In genomic region chr17:2709173-2709661, GRCh38 we compare ENCODE assay signal across 1 cellular context.
TF ChIP-seq lines count a peak whose summit lies in the region.

No MANE protein-coding gene starts in this region.

TF ChIP-seq in HepG2, 621 proteins besides CTCF, POLR2A, EP300 and RAD21 (continued from another document and continues in another):
- TF ChIP-seq ZNF687 (CRISPR knock-in tag; IDR thresholded peaks at IDR 0.05): peak; percentile 49
- no peak for TF ChIP-seq ZNF253 (CRISPR knock-in tag; IDR thresholded peaks at IDR 0.05; ENCODE audit: borderline replicate concordance)
- peak; percentile 29; the same call in 1 of the 2 replicates for TF ChIP-seq ZFX (CRISPR knock-in tag; IDR thresholded peaks at IDR 0.05; ENCODE audit: low read depth)
- no peak for TF ChIP-seq ARID5B (CRISPR knock-in tag; IDR thresholded peaks at IDR 0.05)
- no peak for TF ChIP-seq SMYD3 (CRISPR knock-in tag; IDR thresholded peaks at IDR 0.05)
- TF ChIP-seq ZBTB38 (CRISPR knock-in tag; IDR thresholded peaks at IDR 0.05): 0 out of 2 replicates have a peak, but pooled peaks have one; percentile 25
- TF ChIP-seq ZNF431 (CRISPR knock-in tag; IDR thresholded peaks at IDR 0.05; ENCODE audit: borderline replicate concordance, low read depth): no peak
- TF ChIP-seq ZNF414 (CRISPR knock-in tag; IDR thresholded peaks at IDR 0.05): no peak
- TF ChIP-seq ZNF136 (CRISPR knock-in tag; IDR thresholded peaks at IDR 0.05; ENCODE audit: low read depth): no peak
- TF ChIP-seq, protein P1, sequence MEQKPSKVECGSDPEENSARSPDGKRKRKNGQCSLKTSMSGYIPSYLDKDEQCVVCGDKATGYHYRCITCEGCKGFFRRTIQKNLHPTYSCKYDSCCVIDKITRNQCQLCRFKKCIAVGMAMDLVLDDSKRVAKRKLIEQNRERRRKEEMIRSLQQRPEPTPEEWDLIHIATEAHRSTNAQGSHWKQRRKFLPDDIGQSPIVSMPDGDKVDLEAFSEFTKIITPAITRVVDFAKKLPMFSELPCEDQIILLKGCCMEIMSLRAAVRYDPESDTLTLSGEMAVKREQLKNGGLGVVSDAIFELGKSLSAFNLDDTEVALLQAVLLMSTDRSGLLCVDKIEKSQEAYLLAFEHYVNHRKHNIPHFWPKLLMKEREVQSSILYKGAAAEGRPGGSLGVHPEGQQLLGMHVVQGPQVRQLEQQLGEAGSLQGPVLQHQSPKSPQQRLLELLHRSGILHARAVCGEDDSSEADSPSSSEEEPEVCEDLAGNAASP (CRISPR knock-in tag; IDR thresholded peaks at IDR 0.05; ENCODE audit: borderline replicate concordance): no peak
- TF ChIP-seq CREM (IDR thresholded peaks at IDR 0.05): no peak
- no peak for TF ChIP-seq CREM (CRISPR knock-in tag; IDR thresholded peaks at IDR 0.05)
- no peak for TF ChIP-seq ZNF850 (CRISPR knock-in tag; conservative IDR thresholded peaks at IDR 0.05)
- TF ChIP-seq NFE2L2 (IDR thresholded peaks at IDR 0.05; ENCODE audit: low read length): no peak
- TF ChIP-seq, protein P2, sequence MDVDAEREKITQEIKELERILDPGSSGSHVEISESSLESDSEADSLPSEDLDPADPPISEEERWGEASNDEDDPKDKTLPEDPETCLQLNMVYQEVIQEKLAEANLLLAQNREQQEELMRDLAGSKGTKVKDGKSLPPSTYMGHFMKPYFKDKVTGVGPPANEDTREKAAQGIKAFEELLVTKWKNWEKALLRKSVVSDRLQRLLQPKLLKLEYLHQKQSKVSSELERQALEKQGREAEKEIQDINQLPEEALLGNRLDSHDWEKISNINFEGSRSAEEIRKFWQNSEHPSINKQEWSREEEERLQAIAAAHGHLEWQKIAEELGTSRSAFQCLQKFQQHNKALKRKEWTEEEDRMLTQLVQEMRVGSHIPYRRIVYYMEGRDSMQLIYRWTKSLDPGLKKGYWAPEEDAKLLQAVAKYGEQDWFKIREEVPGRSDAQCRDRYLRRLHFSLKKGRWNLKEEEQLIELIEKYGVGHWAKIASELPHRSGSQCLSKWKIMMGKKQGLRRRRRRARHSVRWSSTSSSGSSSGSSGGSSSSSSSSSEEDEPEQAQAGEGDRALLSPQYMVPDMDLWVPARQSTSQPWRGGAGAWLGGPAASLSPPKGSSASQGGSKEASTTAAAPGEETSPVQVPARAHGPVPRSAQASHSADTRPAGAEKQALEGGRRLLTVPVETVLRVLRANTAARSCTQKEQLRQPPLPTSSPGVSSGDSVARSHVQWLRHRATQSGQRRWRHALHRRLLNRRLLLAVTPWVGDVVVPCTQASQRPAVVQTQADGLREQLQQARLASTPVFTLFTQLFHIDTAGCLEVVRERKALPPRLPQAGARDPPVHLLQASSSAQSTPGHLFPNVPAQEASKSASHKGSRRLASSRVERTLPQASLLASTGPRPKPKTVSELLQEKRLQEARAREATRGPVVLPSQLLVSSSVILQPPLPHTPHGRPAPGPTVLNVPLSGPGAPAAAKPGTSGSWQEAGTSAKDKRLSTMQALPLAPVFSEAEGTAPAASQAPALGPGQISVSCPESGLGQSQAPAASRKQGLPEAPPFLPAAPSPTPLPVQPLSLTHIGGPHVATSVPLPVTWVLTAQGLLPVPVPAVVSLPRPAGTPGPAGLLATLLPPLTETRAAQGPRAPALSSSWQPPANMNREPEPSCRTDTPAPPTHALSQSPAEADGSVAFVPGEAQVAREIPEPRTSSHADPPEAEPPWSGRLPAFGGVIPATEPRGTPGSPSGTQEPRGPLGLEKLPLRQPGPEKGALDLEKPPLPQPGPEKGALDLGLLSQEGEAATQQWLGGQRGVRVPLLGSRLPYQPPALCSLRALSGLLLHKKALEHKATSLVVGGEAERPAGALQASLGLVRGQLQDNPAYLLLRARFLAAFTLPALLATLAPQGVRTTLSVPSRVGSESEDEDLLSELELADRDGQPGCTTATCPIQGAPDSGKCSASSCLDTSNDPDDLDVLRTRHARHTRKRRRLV (CRISPR knock-in tag; IDR thresholded peaks at IDR 0.05): no peak
- TF ChIP-seq SOX6 (IDR thresholded peaks at IDR 0.05): no peak
- TF ChIP-seq SOX6 (CRISPR knock-in tag; IDR thresholded peaks at IDR 0.05): 0 out of 2 replicates have a peak, but pooled peaks have one; percentile 11
- TF ChIP-seq, protein P3, sequence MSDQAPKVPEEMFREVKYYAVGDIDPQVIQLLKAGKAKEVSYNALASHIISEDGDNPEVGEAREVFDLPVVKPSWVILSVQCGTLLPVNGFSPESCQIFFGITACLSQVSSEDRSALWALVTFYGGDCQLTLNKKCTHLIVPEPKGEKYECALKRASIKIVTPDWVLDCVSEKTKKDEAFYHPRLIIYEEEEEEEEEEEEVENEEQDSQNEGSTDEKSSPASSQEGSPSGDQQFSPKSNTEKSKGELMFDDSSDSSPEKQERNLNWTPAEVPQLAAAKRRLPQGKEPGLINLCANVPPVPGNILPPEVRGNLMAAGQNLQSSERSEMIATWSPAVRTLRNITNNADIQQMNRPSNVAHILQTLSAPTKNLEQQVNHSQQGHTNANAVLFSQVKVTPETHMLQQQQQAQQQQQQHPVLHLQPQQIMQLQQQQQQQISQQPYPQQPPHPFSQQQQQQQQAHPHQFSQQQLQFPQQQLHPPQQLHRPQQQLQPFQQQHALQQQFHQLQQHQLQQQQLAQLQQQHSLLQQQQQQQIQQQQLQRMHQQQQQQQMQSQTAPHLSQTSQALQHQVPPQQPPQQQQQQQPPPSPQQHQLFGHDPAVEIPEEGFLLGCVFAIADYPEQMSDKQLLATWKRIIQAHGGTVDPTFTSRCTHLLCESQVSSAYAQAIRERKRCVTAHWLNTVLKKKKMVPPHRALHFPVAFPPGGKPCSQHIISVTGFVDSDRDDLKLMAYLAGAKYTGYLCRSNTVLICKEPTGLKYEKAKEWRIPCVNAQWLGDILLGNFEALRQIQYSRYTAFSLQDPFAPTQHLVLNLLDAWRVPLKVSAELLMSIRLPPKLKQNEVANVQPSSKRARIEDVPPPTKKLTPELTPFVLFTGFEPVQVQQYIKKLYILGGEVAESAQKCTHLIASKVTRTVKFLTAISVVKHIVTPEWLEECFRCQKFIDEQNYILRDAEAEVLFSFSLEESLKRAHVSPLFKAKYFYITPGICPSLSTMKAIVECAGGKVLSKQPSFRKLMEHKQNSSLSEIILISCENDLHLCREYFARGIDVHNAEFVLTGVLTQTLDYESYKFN (CRISPR knock-in tag; conservative IDR thresholded peaks at IDR 0.05): no peak
- TF ChIP-seq HNRNPLL (IDR thresholded peaks at IDR 0.05; ENCODE audit: low read depth, low read length, poor library complexity, severe bottlenecking): no peak
- TF ChIP-seq, protein P4, sequence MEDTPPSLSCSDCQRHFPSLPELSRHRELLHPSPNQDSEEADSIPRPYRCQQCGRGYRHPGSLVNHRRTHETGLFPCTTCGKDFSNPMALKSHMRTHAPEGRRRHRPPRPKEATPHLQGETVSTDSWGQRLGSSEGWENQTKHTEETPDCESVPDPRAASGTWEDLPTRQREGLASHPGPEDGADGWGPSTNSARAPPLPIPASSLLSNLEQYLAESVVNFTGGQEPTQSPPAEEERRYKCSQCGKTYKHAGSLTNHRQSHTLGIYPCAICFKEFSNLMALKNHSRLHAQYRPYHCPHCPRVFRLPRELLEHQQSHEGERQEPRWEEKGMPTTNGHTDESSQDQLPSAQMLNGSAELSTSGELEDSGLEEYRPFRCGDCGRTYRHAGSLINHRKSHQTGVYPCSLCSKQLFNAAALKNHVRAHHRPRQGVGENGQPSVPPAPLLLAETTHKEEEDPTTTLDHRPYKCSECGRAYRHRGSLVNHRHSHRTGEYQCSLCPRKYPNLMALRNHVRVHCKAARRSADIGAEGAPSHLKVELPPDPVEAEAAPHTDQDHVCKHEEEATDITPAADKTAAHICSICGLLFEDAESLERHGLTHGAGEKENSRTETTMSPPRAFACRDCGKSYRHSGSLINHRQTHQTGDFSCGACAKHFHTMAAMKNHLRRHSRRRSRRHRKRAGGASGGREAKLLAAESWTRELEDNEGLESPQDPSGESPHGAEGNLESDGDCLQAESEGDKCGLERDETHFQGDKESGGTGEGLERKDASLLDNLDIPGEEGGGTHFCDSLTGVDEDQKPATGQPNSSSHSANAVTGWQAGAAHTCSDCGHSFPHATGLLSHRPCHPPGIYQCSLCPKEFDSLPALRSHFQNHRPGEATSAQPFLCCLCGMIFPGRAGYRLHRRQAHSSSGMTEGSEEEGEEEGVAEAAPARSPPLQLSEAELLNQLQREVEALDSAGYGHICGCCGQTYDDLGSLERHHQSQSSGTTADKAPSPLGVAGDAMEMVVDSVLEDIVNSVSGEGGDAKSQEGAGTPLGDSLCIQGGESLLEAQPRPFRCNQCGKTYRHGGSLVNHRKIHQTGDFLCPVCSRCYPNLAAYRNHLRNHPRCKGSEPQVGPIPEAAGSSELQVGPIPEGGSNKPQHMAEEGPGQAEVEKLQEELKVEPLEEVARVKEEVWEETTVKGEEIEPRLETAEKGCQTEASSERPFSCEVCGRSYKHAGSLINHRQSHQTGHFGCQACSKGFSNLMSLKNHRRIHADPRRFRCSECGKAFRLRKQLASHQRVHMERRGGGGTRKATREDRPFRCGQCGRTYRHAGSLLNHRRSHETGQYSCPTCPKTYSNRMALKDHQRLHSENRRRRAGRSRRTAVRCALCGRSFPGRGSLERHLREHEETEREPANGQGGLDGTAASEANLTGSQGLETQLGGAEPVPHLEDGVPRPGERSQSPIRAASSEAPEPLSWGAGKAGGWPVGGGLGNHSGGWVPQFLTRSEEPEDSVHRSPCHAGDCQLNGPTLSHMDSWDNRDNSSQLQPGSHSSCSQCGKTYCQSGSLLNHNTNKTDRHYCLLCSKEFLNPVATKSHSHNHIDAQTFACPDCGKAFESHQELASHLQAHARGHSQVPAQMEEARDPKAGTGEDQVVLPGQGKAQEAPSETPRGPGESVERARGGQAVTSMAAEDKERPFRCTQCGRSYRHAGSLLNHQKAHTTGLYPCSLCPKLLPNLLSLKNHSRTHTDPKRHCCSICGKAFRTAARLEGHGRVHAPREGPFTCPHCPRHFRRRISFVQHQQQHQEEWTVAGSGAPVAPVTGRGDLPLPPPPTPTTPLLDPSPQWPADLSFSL (CRISPR knock-in tag; IDR thresholded peaks at IDR 0.05): no peak
- no peak for TF ChIP-seq ZNF232 (CRISPR knock-in tag; IDR thresholded peaks at IDR 0.05; ENCODE audit: borderline replicate concordance)
